In the genomic region with DNA sequence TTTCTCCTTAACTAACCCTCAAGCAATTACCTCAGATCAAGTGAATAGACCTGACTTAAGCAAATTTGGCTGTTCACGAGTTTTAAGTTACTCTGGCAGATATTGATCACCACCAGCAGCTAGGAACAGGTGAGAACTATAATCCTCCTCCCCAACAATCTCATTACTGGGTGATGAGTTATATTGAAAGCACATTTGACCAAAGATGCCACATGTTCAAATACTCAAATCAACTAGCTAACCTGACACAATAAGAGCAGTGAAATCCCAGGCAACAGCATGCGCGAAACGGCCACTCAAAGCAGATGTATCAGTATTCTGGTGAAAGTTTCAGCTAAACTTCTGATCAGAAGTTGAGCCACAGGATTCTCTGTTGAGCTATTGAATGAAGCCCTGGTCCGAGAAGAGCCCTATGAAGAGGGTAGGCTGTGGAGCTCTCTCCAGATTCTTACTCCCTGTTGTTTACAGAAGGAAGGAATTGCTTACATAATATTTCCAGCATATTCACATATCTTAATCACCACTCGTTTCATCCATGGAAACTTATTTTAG, we compare ENCODE assay signal across 9 cellular contexts. TPM values are rescaled to one million over a fixed set of nuclear protein-coding genes. Genes with fewer than 3 reads are reported as not detected.
DNase-seq lines count a peak whose midpoint lies in the region; ATAC-seq and TF ChIP-seq lines count a peak whose summit lies in the region.
"Had no signal": no experiment of that assay in that cellular context is flagged by ENCODE, and none has a peak within 500 bp of the region (broad histone marks: within the 10 kb centered on the region; RNA-seq: fewer than 3 reads in every experiment).

No MANE protein-coding gene starts in this region.

- H3K9me3 Mint-ChIP-seq in endodermal cell, result peaks cover 5% of the 10 kb centered on the region
- H3K9me3 Mint-ChIP-seq in naive thymus-derived CD8-positive, alpha-beta T cell, result peaks cover 0 to 3% (median 0%) of the 10 kb centered on the region in 9 donors

- POLR2A ChIA-PET in naive thymus-derived CD8-positive, alpha-beta T cell (lab: Charles Lee), result no interaction called here

- H3K9ac ChIP-seq in endodermal cell (ENCODE audit: extremely low read depth, low read length, poor library complexity, severe bottlenecking), result no peak overlapping the region

- no peaks in the 10 kb centered on the region for H3K27me3 Mint-ChIP-seq in endodermal cell (ENCODE audit: insufficient read depth)
- H3K27me3 Mint-ChIP-seq in naive thymus-derived CD8-positive, alpha-beta T cell, result peaks cover 0 to 4% (median 2%) of the 10 kb centered on the region in 5 donors

- no peak overlapping the region for H3K4me3 Mint-ChIP-seq in endodermal cell
- no peak overlapping the region for H3K4me3 Mint-ChIP-seq in naive thymus-derived CD8-positive, alpha-beta T cell

- no peaks in the 10 kb centered on the region for H3K36me3 Mint-ChIP-seq in endodermal cell (ENCODE audit: low read depth)
- H3K36me3 Mint-ChIP-seq in naive thymus-derived CD8-positive, alpha-beta T cell, result peaks cover 0 to 3% (median 0%) of the 10 kb centered on the region in 3 donors

- no peaks in the 10 kb centered on the region for H3K27me3 ChIP-seq in endodermal cell (ENCODE audit: control insufficient read depth, insufficient read depth, low read length, poor library complexity, severe bottlenecking)

- WGBS in endodermal cell (ENCODE audit: insufficient coverage in 1 of 2, insufficient read length in 1 of 2), 2 experiments, result 67 to 74% methylated on average over 3 to 6 of the region's 6 CpGs

- TF ChIP-seq CTCF in endodermal cell (conservative IDR thresholded peaks at IDR 0.05), result no peak

- no peaks in the 10 kb centered on the region for H3K36me3 ChIP-seq in endodermal cell (ENCODE audit: control insufficient read depth, insufficient read depth, low read length)

- ATAC-seq in GM18502 (IDR thresholded peaks at IDR 0.05; ENCODE audit: poor library complexity, unreplicated experiment) (peak; percentile 82), GM21423 (IDR thresholded peaks at IDR 0.05; ENCODE audit: unreplicated experiment) (peak; percentile 74), HG03439 (IDR thresholded peaks at IDR 0.05; ENCODE audit: unreplicated experiment) (peak; percentile 89)
- ATAC-seq in naive thymus-derived CD8-positive, alpha-beta T cell, result no peak

- peaks cover 8% of the 10 kb centered on the region for H3K4me1 ChIP-seq in endodermal cell (ENCODE audit: control insufficient read depth, insufficient read depth, low read length)

- peaks cover 8% of the 10 kb centered on the region for H3K9me3 ChIP-seq in endodermal cell (ENCODE audit: control insufficient read depth, low read length)

- DNase-seq in iris pigment epithelial cell (ENCODE audit: low read depth), result peak; percentile 47
- no peak for DNase-seq in endodermal cell
- DNase-seq in naive thymus-derived CD8-positive, alpha-beta T cell, result no peak
- no peak for DNase-seq in GM03348 (ENCODE audit: low spot score)
- no peak for DNase-seq in SIG-M5 treated with dmso at 0.1 percent for 504 hours (lab: John Stamatoyannopoulos, UW; ENCODE audit: unreplicated experiment)

- H3K27ac Mint-ChIP-seq in endodermal cell, result no peak overlapping the region
- no peak overlapping the region for H3K27ac Mint-ChIP-seq in naive thymus-derived CD8-positive, alpha-beta T cell

- peaks cover 6% of the 10 kb centered on the region for H3K4me1 Mint-ChIP-seq in endodermal cell
- peaks cover 0 to 10% (median 0%) of the 10 kb centered on the region in 4 donors for H3K4me1 Mint-ChIP-seq in naive thymus-derived CD8-positive, alpha-beta T cell

- H3K27ac ChIP-seq in endodermal cell (ENCODE audit: low read depth, low read length), result no peak overlapping the region

- H3K4me3 ChIP-seq in endodermal cell (ENCODE audit: low read length), result no peak overlapping the region

RNA-seq across cellular contexts. Expression of gene CAV1, which starts 52.6 kb away (rescaled TPM):
- total RNA-seq in endodermal cell, result 1 to 10 TPM; 4.9 to 8.8 TPM
- 7.3 TPM for polyA plus RNA-seq in endodermal cell (2013, experiment 1 of 2)
- 9.3 TPM for polyA plus RNA-seq in endodermal cell (2013, experiment 2 of 2)
- not detected for total RNA-seq in naive thymus-derived CD8-positive, alpha-beta T cell
- polyA plus RNA-seq in naive thymus-derived CD8-positive, alpha-beta T cell, result not detected
- polyA plus RNA-seq: neural cell had no signal

Comparison
In these comparisons a context has a peak if more than half of its experiments do, and no peak if none do; other contexts are left out.
1. ATAC-seq: peak in GM18502 (single experiment), GM21423 (single experiment) and HG03439 (single experiment); none in naive thymus-derived CD8-positive, alpha-beta T cell (0 of 2).
2. RNA of gene CAV1, which starts 52.6 kb away (total RNA-seq): 4.9 to 8.8 TPM in endodermal cell; not detected in naive thymus-derived CD8-positive, alpha-beta T cell; every median in the first group is over 4 times any median in the second.